In the genomic region with DNA sequence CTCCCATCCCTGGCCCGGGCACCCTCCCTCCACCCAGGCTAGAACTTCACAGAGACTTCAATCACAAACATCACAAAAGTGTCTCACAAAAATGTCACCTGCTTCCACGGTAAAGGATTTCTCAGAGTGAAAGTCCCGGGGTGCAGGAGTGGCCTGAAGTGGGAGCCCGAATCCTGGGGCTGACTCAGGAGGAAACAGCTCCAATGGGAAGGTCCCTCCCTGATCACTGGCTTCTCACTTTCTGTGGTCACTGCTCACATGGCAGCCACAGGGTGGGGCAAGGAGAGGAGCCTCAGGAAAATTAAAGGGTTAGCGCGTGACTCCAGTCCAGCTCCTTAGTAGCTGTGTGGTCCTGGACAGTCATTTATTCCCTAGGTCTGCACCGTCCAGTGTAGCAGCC, we compare ENCODE assay signal across 14 cellular contexts.
DNase-seq lines count a peak whose midpoint lies in the region; ATAC-seq lines count a peak whose summit lies in the region.
"Had no signal": no experiment of that assay in that cellular context is flagged by ENCODE, and none has a peak within 500 bp of the region (broad histone marks: within the 10 kb centered on the region; RNA-seq: fewer than 3 reads in every experiment).

No MANE protein-coding gene starts in this region.

- no peak overlapping the region for H3K27ac ChIP-seq in substantia nigra (ENCODE audit: low read depth, low read length, poor library complexity, severe bottlenecking)
- H3K27ac ChIP-seq: A549, GM23248 had no signal

- ATAC-seq in GM18909 (IDR thresholded peaks at IDR 0.05; ENCODE audit: poor library complexity, unreplicated experiment), result no peak
- ATAC-seq: A549; CD8-positive, alpha-beta T cell; HCT116 had no signal

- DNase-seq in Daoy (ENCODE audit: low read depth), result peak; percentile 41
- peak; percentile 34 for DNase-seq in M059J (ENCODE audit: low read depth)
- DNase-seq in islet precursor cell, result peak; percentile 25
- peak; percentile 11 for DNase-seq in stromal cell of bone marrow (ENCODE audit: low read depth)
- no peak for DNase-seq in substantia nigra (lab: John Stamatoyannopoulos, UW)
- no peak for DNase-seq in OCI-M2 (lab: John Stamatoyannopoulos, UW; ENCODE audit: unreplicated experiment)
- DNase-seq: CD8-positive, alpha-beta T cell; COR-L47; DND-41; GF-D8; GM23248 had no signal

Comparison
In these comparisons a context has a peak if more than half of its experiments do, and no peak if none do; other contexts are left out.
1. DNase-seq: peak in Daoy (single experiment), M059J (single experiment), islet precursor cell (single experiment) and stromal cell of bone marrow (single experiment); none in substantia nigra (0 of 49) and OCI-M2 (single experiment).